ENCODE assay signal across 1 cellular context in genomic region chr6:2951723-2952122, GRCh38.
TF ChIP-seq lines count a peak whose summit lies in the region.

No MANE protein-coding gene starts in this region.

TF ChIP-seq in IMR-90, 13 proteins besides CTCF, POLR2A, EP300 and RAD21:
- TF ChIP-seq MAZ (IDR thresholded peaks at IDR 0.05; ENCODE audit: borderline replicate concordance, low read depth, low read length): no peak
- TF ChIP-seq RCOR1 (IDR thresholded peaks at IDR 0.05; ENCODE audit: insufficient replicate concordance, low read length): no peak
- no peak for TF ChIP-seq MXI1 (IDR thresholded peaks at IDR 0.05; ENCODE audit: borderline replicate concordance, low read depth, low read length)
- no peak for TF ChIP-seq USF2 (IDR thresholded peaks at IDR 0.05; ENCODE audit: low read depth, low read length)
- TF ChIP-seq CEBPB (IDR thresholded peaks at IDR 0.05; ENCODE audit: low read depth, low read length): no peak
- no peak for TF ChIP-seq CHD1 (IDR thresholded peaks at IDR 0.05; ENCODE audit: low read depth, low read length)
- no peak for TF ChIP-seq BHLHE40 (IDR thresholded peaks at IDR 0.05; ENCODE audit: low read depth, low read length)
- TF ChIP-seq FOS (IDR thresholded peaks at IDR 0.05; ENCODE audit: low read depth, low read length): no peak
- TF ChIP-seq NFE2L2 (IDR thresholded peaks at IDR 0.05; ENCODE audit: low read depth, low read length): no peak
- TF ChIP-seq RFX5 (IDR thresholded peaks at IDR 0.05; ENCODE audit: low read depth, low read length): no peak
- TF ChIP-seq ELK1 (IDR thresholded peaks at IDR 0.05; ENCODE audit: borderline replicate concordance, low read depth, low read length): no peak
- no peak for TF ChIP-seq SMC3 (IDR thresholded peaks at IDR 0.05; ENCODE audit: low read depth, low read length)
- TF ChIP-seq MAFK (IDR thresholded peaks at IDR 0.05; ENCODE audit: low read depth, low read length): no peak
